Comparison of ENCODE assay signal across 8 cellular contexts in genomic region chr1:8874230-8875201, GRCh38. TPM values are rescaled to one million over a fixed set of nuclear protein-coding genes. Genes with fewer than 3 reads are reported as not detected.
DNase-seq lines count a peak whose midpoint lies in the region; ATAC-seq, FAIRE-seq and TF ChIP-seq lines count a peak whose summit lies in the region.

No MANE protein-coding gene starts in this region.

- no peaks in the 10 kb centered on the region for H3K9me3 ChIP-seq in keratinocyte (ENCODE audit: control insufficient read depth, low read depth, low read length)
- H3K9me3 ChIP-seq in tibial nerve: no peaks in the 10 kb centered on the region

- peaks cover 58% of the 10 kb centered on the region for H4K20me1 ChIP-seq in keratinocyte (ENCODE audit: control insufficient read depth, extremely low read depth, insufficient read depth, low read length)

- POLR2A ChIA-PET in activated naive CD8-positive, alpha-beta T cell treated with anti-CD3 and anti-CD28 coated beads, Interleukin-2, amount 10 ng/mL, durations not matched to agents 7 days and 5 days (lab: Charles Lee): interaction anchor here (0.7 to 2.6 kb wide), 16 partner anchors 10 to 130 kb away, joined by 3 to 48 read pairs (median 4); no protein-coding TSS in a partner anchor

- H3K9ac ChIP-seq in keratinocyte (ENCODE audit: control insufficient read depth, extremely low read depth, insufficient read depth, low read length): peak overlapping the region; percentile 100

- TF ChIP-seq POLR2A in tibial nerve (IDR thresholded peaks at IDR 0.05): no peak

- H3K9me1 ChIP-seq in keratinocyte (ENCODE audit: control insufficient read depth, extremely low read depth, insufficient read depth, low read length): peaks cover 8% of the 10 kb centered on the region

- H3K4me2 ChIP-seq in keratinocyte (ENCODE audit: control insufficient read depth, extremely low read depth, insufficient read depth, low read depth, low read length): peak overlapping the region; percentile 79

- H3K36me3 ChIP-seq in keratinocyte (ENCODE audit: control insufficient read depth in 2 of 2, extremely low read depth in 1 of 2, insufficient read depth in 2 of 2, low read length in 2 of 2) (peaks cover 39 to 55% of the 10 kb centered on the region in 2 experiments), tibial nerve (peaks cover 8 to 50% (median 41%) of the 10 kb centered on the region in 3 donors)

- CTCF ChIA-PET in activated naive CD4-positive, alpha-beta T cell treated with anti-CD3 and anti-CD28 coated beads, Interleukin-2, amount 10 ng/mL, durations not matched to agents 7 days and 5 days (lab: Charles Lee): interaction anchor here (0.7 to 2.6 kb wide), 5 partner anchors 12 to 130 kb away, joined by 3 to 16 read pairs (median 4); no protein-coding TSS in a partner anchor

- H3K27me3 Mint-ChIP-seq in activated naive CD4-positive, alpha-beta T cell treated with anti-CD3 and anti-CD28 coated beads, Interleukin-2, amount 10 ng/mL, durations not matched to agents 7 days and 5 days: peaks cover 8% of the 10 kb centered on the region
- H3K27me3 Mint-ChIP-seq in activated naive CD8-positive, alpha-beta T cell treated with anti-CD3 and anti-CD28 coated beads, Interleukin-2, amount 10 ng/mL, durations not matched to agents 7 days and 5 days: no peaks in the 10 kb centered on the region

- H3K4me1 Mint-ChIP-seq in activated naive CD4-positive, alpha-beta T cell treated with anti-CD3 and anti-CD28 coated beads, Interleukin-2, amount 10 ng/mL, durations not matched to agents 7 days and 5 days: peaks cover 69% of the 10 kb centered on the region
- peaks cover 49% of the 10 kb centered on the region for H3K4me1 Mint-ChIP-seq in activated naive CD8-positive, alpha-beta T cell treated with anti-CD3 and anti-CD28 coated beads, Interleukin-2, amount 10 ng/mL, durations not matched to agents 7 days and 5 days

- 73 to 76% methylated on average over 15 of the region's 15 CpGs for WGBS in tibial nerve, 2 donors

- H3K4me3 Mint-ChIP-seq in activated naive CD4-positive, alpha-beta T cell treated with anti-CD3 and anti-CD28 coated beads, Interleukin-2, amount 10 ng/mL, durations not matched to agents 7 days and 5 days: peak overlapping the region; percentile 96
- peak overlapping the region; percentile 96 for H3K4me3 Mint-ChIP-seq in activated naive CD8-positive, alpha-beta T cell treated with anti-CD3 and anti-CD28 coated beads, Interleukin-2, amount 10 ng/mL, durations not matched to agents 7 days and 5 days

- no peaks in the 10 kb centered on the region for H3K9me3 Mint-ChIP-seq in activated naive CD4-positive, alpha-beta T cell treated with anti-CD3 and anti-CD28 coated beads, Interleukin-2, amount 10 ng/mL, durations not matched to agents 7 days and 5 days
- H3K9me3 Mint-ChIP-seq in activated naive CD8-positive, alpha-beta T cell treated with anti-CD3 and anti-CD28 coated beads, Interleukin-2, amount 10 ng/mL, durations not matched to agents 7 days and 5 days: no peaks in the 10 kb centered on the region

- ATAC-seq in activated naive CD8-positive, alpha-beta T cell treated with anti-CD3 and anti-CD28 coated beads, Interleukin-2, amount 10 ng/mL, durations not matched to agents 7 days and 5 days (ENCODE audit: low read depth): no peak
- no peak for ATAC-seq in HG02588 (IDR thresholded peaks at IDR 0.05; ENCODE audit: unreplicated experiment)

- TF ChIP-seq CTCF in keratinocyte (optimal IDR thresholded peaks at IDR 0.05 in 1 of 3, IDR thresholded peaks at IDR 0.05 in 1 of 3, conservative IDR thresholded peaks at IDR 0.05 in 1 of 3; ENCODE audit: extremely low read depth in 1 of 3, insufficient read depth in 2 of 3, low read length in 3 of 3) (no peak), tibial nerve (IDR thresholded peaks at IDR 0.05) (no peak)

- peak overlapping the region; percentile 98 for H3K27ac Mint-ChIP-seq in activated naive CD4-positive, alpha-beta T cell treated with anti-CD3 and anti-CD28 coated beads, Interleukin-2, amount 10 ng/mL, durations not matched to agents 7 days and 5 days
- H3K27ac Mint-ChIP-seq in activated naive CD8-positive, alpha-beta T cell treated with anti-CD3 and anti-CD28 coated beads, Interleukin-2, amount 10 ng/mL, durations not matched to agents 7 days and 5 days: peak overlapping the region; percentile 90

- dilution Hi-C loops in keratinocyte (cut with MboI; ENCODE audit: extremely low pct_ligation_motif_present, low sequenced_read_pairs): no loop called here

- peak overlapping the region; percentile 99 for H3K27ac ChIP-seq in keratinocyte (ENCODE audit: control insufficient read depth, insufficient read depth, low read length)
- peak overlapping the region in 3 of 4 donors; percentile 75 to 85 (median 80) for H3K27ac ChIP-seq in tibial nerve

- H3K27me3 ChIP-seq in keratinocyte (ENCODE audit: control insufficient read depth, extremely low read depth, insufficient read depth, low read length): no peaks in the 10 kb centered on the region
- H3K27me3 ChIP-seq in tibial nerve: no peaks in the 10 kb centered on the region

- H3K79me2 ChIP-seq in keratinocyte (ENCODE audit: control insufficient read depth, insufficient read depth, low read length): peaks cover 80% of the 10 kb centered on the region

- H2AFZ ChIP-seq in keratinocyte (ENCODE audit: control insufficient read depth, low read length): no peak overlapping the region

- H3K4me1 ChIP-seq in keratinocyte (ENCODE audit: control insufficient read depth, extremely low read depth, insufficient read depth, low read length) (peaks cover 57% of the 10 kb centered on the region), tibial nerve (peaks cover 0 to 64% (median 53%) of the 10 kb centered on the region in 4 donors)

- TF ChIP-seq EP300 in tibial nerve (IDR thresholded peaks at IDR 0.05): no peak

- FAIRE-seq in keratinocyte (lab: Jason Lieb, UNC): no peak

- H3K4me3 ChIP-seq in keratinocyte (ENCODE audit: control insufficient read depth in 2 of 3, extremely low read depth in 1 of 3, insufficient read depth in 2 of 3, low read depth in 1 of 3, low read length in 3 of 3) (peak overlapping the region; percentile 75 to 96 (median 78)), tibial nerve (no peak overlapping the region)

- no peak for DNase-seq in activated naive CD4-positive, alpha-beta T cell treated with anti-CD3 and anti-CD28 coated beads, Interleukin-2, amount 10 ng/mL, durations not matched to agents 7 days and 5 days
- DNase-seq in activated naive CD4-positive, alpha-beta T cell (lab: John Stamatoyannopoulos, UW): no peak
- no peak for DNase-seq in activated naive CD8-positive, alpha-beta T cell treated with anti-CD3 and anti-CD28 coated beads, Interleukin-2, amount 10 ng/mL, durations not matched to agents 7 days and 5 days
- DNase-seq in keratinocyte (ENCODE audit: low read depth, low spot score) (no peak), tibial nerve (ENCODE audit: low spot score in 2 of 2) (no peak), NCI-H1417 treated with DMSO at 0.1 percent for 48 hours (lab: John Stamatoyannopoulos, UW) (no peak)
- DNase-seq in stimulated activated CD4-positive, alpha-beta T cell treated with anti-CD3 and anti-CD28 coated beads, Interleukin-4, amount 100 ng/mL, for 24 hours: no peak

- peaks cover 88% of the 10 kb centered on the region for H3K36me3 Mint-ChIP-seq in activated naive CD4-positive, alpha-beta T cell treated with anti-CD3 and anti-CD28 coated beads, Interleukin-2, amount 10 ng/mL, durations not matched to agents 7 days and 5 days
- peaks cover 81% of the 10 kb centered on the region for H3K36me3 Mint-ChIP-seq in activated naive CD8-positive, alpha-beta T cell treated with anti-CD3 and anti-CD28 coated beads, Interleukin-2, amount 10 ng/mL, durations not matched to agents 7 days and 5 days

RNA-seq across cellular contexts. Expression of gene ENO1, which starts 4.0 kb away (rescaled TPM):
- total RNA-seq in activated naive CD8-positive, alpha-beta T cell treated with anti-CD3 and anti-CD28 coated beads, Interleukin-2, amount 10 ng/mL, durations not matched to agents 7 days and 5 days: 1,000 to 10,000 TPM; 2,428 to 2,545 TPM
- polyA plus RNA-seq in keratinocyte: 1,831 to 2,152 TPM (median 1,908 TPM) in 3 replicates
- 5,319 TPM for polyA plus RNA-seq in keratinocyte (2011; ENCODE audit: low read depth)
- polyA plus RNA-seq in keratinocyte (2011; cell fraction: cytosol; rRNA removed): 1,516 and 1,792 TPM in 2 replicates
- polyA plus RNA-seq in keratinocyte (2011; cell fraction: nucleus; rRNA removed): 1,367 and 1,540 TPM in 2 replicates
- 973 and 2,209 TPM in 2 replicates for polyA plus RNA-seq in keratinocyte (2012; ENCODE audit: low replicate concordance)
- 2,026 to 2,762 TPM (median 2,694 TPM) in 3 replicates for polyA minus RNA-seq in keratinocyte
- polyA minus RNA-seq in keratinocyte (2011; cell fraction: cytosol; rRNA and poly(A)+ RNA removed): 1,962 TPM
- 651 and 812 TPM in 2 replicates for polyA minus RNA-seq in keratinocyte (2011; cell fraction: nucleus; rRNA and poly(A)+ RNA removed)
- total RNA-seq in tibial nerve: 100 to 1,000 TPM; 373 to 741 (median 459) TPM

RNA-seq across cellular contexts. Expression of gene RERE, which starts 57.1 kb away (rescaled TPM):
- 10 to 100 TPM; 64.4 to 68.7 TPM for total RNA-seq in activated naive CD8-positive, alpha-beta T cell treated with anti-CD3 and anti-CD28 coated beads, Interleukin-2, amount 10 ng/mL, durations not matched to agents 7 days and 5 days
- 2.8 to 3.8 TPM (median 3.6 TPM) in 3 replicates for polyA plus RNA-seq in keratinocyte
- 32.8 TPM for polyA plus RNA-seq in keratinocyte (2011; ENCODE audit: low read depth)
- polyA plus RNA-seq in keratinocyte (2011; cell fraction: cytosol; rRNA removed): 8.1 and 10.5 TPM in 2 replicates
- polyA plus RNA-seq in keratinocyte (2011; cell fraction: nucleus; rRNA removed): 26.3 and 30.2 TPM in 2 replicates
- 13.7 and 17.2 TPM in 2 replicates for polyA plus RNA-seq in keratinocyte (2012; ENCODE audit: low replicate concordance)
- polyA minus RNA-seq in keratinocyte: 22.0 to 29.9 TPM (median 28.0 TPM) in 3 replicates
- polyA minus RNA-seq in keratinocyte (2011; cell fraction: cytosol; rRNA and poly(A)+ RNA removed): 28.6 TPM
- polyA minus RNA-seq in keratinocyte (2011; cell fraction: nucleus; rRNA and poly(A)+ RNA removed): 16.4 and 51.3 TPM in 2 replicates
- 100 to 1,000 TPM in 2 of 4 donors, 10 to 100 TPM in 2; 86.4 to 111 (median 103) TPM for total RNA-seq in tibial nerve

Comparison
In these comparisons a context has a peak if more than half of its experiments do, and no peak if none do; other contexts are left out.
1. H3K4me3 ChIP-seq: peak in keratinocyte (3 of 3); none in tibial nerve (0 of 4).